Comparison of ENCODE assay signal across 1 cellular context in genomic region chr1:150629115-150629928, GRCh38.
TF ChIP-seq lines count a peak whose summit lies in the region.

TSS of gene ENSA (minus strand) at chr1:150629612. CDS start at chr1:150629470, 142 bp downstream.

TF ChIP-seq in liver, 16 proteins besides CTCF, POLR2A, EP300 and RAD21 (continued from another document):
- TF ChIP-seq ATF3 (IDR thresholded peaks at IDR 0.05) (no peak), JUND (IDR thresholded peaks at IDR 0.05) (peak; percentile 51 to 72), HNF4G (IDR thresholded peaks at IDR 0.05) (no peak), MAX (IDR thresholded peaks at IDR 0.05) (peak; percentile 21), GABPA (IDR thresholded peaks at IDR 0.05 in 1 of 2, conservative IDR thresholded peaks at IDR 0.05 in 1 of 2) (peak in 1 of 2 donors; percentile 30), YY1 (IDR thresholded peaks at IDR 0.05) (peak; percentile 100), HNF4A (conservative IDR thresholded peaks at IDR 0.05) (peak in 1 of 2 donors; percentile 13)
